30 cellular contexts compared by ENCODE assay signal in the genomic region with DNA sequence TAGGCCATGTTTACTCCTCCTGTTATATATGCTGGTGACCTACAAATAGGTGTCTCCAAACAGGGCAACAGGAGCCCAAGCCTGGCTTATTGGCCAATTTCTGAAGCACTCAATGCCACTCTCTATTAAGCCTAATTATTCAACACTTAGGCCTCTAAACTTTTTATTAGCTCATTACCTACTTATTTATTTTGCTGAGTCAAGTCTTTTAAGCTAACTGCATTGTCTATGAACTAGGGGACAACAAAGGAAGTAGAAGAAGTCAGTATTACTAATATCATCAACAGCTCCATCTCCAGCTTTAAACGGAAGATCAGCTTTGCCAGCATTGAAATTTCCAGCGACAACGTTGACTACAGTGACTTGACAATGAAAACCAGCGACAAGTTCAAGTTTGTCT. TPM values are rescaled to one million over a fixed set of nuclear protein-coding genes. Genes with fewer than 3 reads are reported as not detected.
"Had no signal": no experiment of that assay in that cellular context is flagged by ENCODE, and none has a peak within 500 bp of the region (broad histone marks: within the 10 kb centered on the region; RNA-seq: fewer than 3 reads in every experiment).

No MANE protein-coding gene starts in this region.

- DNase-seq: activated B cell treated with CpG ODN at 0.5 μM for 24 hours; activated CD4-positive, alpha-beta memory T cell treated with anti-CD3 and anti-CD28 coated beads, Interleukin-2, amount 10 ng/mL, durations not matched to agents 7 days and 5 days; activated CD4-positive, alpha-beta T cell treated with anti-CD3 and anti-CD28 coated beads for 4 hours; activated CD4-positive, alpha-beta T cell treated with anti-CD3 and anti-CD28 coated beads, Interleukin-2, amount 10 ng/mL, durations not matched to agents 7 days and 5 days; activated CD4-positive, alpha-beta T cell treated with anti-CD3 and anti-CD28 coated beads, Interleukin-2, amount 50 U/mL, for 48 hours; activated CD4-positive, CD25-positive, alpha-beta regulatory T cell treated with anti-CD3 and anti-CD28 coated beads, Interleukin-2, amount 50 U/mL, for 72 hours; activated CD8-positive, alpha-beta memory T cell treated with anti-CD3 and anti-CD28 coated beads for 24 hours; activated CD8-positive, alpha-beta memory T cell treated with anti-CD3 and anti-CD28 coated beads, Interleukin-2, amount 10 ng/mL, durations not matched to agents 7 days and 5 days; activated CD8-positive, alpha-beta memory T cell treated with anti-CD3 and anti-CD28 coated beads, Interleukin-2, amount 50 U/mL, for 48 hours; activated CD8-positive, alpha-beta T cell treated with anti-CD3 and anti-CD28 coated beads, Interleukin-2, amount 10 ng/mL, durations not matched to agents 7 days and 5 days; activated effector memory CD4-positive, alpha-beta T cell treated with Interleukin-2 at 50 U/mL for 16 hours; activated gamma-delta T cell; activated naive CD4-positive, alpha-beta T cell treated with anti-CD3 and anti-CD28 coated beads, Interleukin-2, amount 10 ng/mL, durations not matched to agents 7 days and 5 days; activated naive CD4-positive, alpha-beta T cell treated with Interleukin-2 at 50 U/mL for 16 hours; activated naive CD8-positive, alpha-beta T cell treated with anti-CD3 and anti-CD28 coated beads, Interleukin-2, amount 10 ng/mL, durations not matched to agents 7 days and 5 days; activated naive CD8-positive, alpha-beta T cell treated with anti-CD3 and anti-CD28 coated beads, Interleukin-2, amount 50 U/mL, for 24 hours; activated T-cell treated with anti-CD3 and anti-CD28 coated beads, Interleukin-2, amount 50 U/mL, for 24 hours; activated T-cell treated with anti-CD3 and anti-CD28 coated beads, Interleukin-2, amount 50 U/mL, for 48 hours; amygdala; anterior cingulate cortex; caudate nucleus; cerebellar nuclear complex; colonic mucosa; T-helper 2 cell; T-helper 9 cell had no signal

- ATAC-seq: activated CD8-positive, alpha-beta memory T cell treated with anti-CD3 and anti-CD28 coated beads, Interleukin-2, amount 10 ng/mL, durations not matched to agents 7 days and 5 days; activated CD8-positive, alpha-beta T cell treated with anti-CD3 and anti-CD28 coated beads, Interleukin-2, amount 10 ng/mL, durations not matched to agents 7 days and 5 days; activated naive CD8-positive, alpha-beta T cell treated with anti-CD3 and anti-CD28 coated beads, Interleukin-2, amount 50 U/mL, for 24 hours had no signal

- H3K4me1 ChIP-seq: ascending aorta, colonic mucosa had no signal

- H3K36me3 ChIP-seq: ascending aorta, colonic mucosa had no signal

- H3K4me3 ChIP-seq: ascending aorta, colonic mucosa had no signal

- H3K27me3 ChIP-seq: ascending aorta, colonic mucosa had no signal

- H3K27ac ChIP-seq: ascending aorta, colonic mucosa, VCaP had no signal

- FAIRE-seq: TTC549 had no signal

- H3K9me3 ChIP-seq: ascending aorta, colonic mucosa had no signal

RNA-seq across cellular contexts. Expression of a gene that starts 28.2 kb away (rescaled TPM):
- total RNA-seq: activated B cell treated with CpG ODN at 0.5 μM for 24 hours; activated CD4-positive, alpha-beta memory T cell treated with anti-CD3 and anti-CD28 coated beads, Interleukin-2, amount 10 ng/mL, durations not matched to agents 7 days and 5 days; activated CD4-positive, alpha-beta T cell treated with anti-CD3 and anti-CD28 coated beads, Interleukin-2, amount 10 ng/mL, durations not matched to agents 7 days and 5 days; activated CD8-positive, alpha-beta memory T cell treated with anti-CD3 and anti-CD28 coated beads, Interleukin-2, amount 10 ng/mL, durations not matched to agents 7 days and 5 days; activated CD8-positive, alpha-beta T cell treated with anti-CD3 and anti-CD28 coated beads, Interleukin-2, amount 10 ng/mL, durations not matched to agents 7 days and 5 days; activated naive CD8-positive, alpha-beta T cell treated with anti-CD3 and anti-CD28 coated beads, Interleukin-2, amount 10 ng/mL, durations not matched to agents 7 days and 5 days; activated T-helper 2 cell treated with anti-CD3 and anti-CD28 coated beads, Interferon-gamma antibody, Interleukin-2, Interleukin-4, amounts not matched to agents 10 μg/mL and 5 μg/mL and 100 μg/mL, durations not matched to agents 14 hours and 24 hours and 36 hours; chondrocyte; colonic mucosa had no signal

RNA-seq across cellular contexts. Expression of a gene that starts 50.1 kb away (rescaled TPM):
- total RNA-seq: activated B cell treated with CpG ODN at 0.5 μM for 24 hours; activated CD4-positive, alpha-beta memory T cell treated with anti-CD3 and anti-CD28 coated beads, Interleukin-2, amount 10 ng/mL, durations not matched to agents 7 days and 5 days; activated CD4-positive, alpha-beta T cell treated with anti-CD3 and anti-CD28 coated beads, Interleukin-2, amount 10 ng/mL, durations not matched to agents 7 days and 5 days; activated CD8-positive, alpha-beta memory T cell treated with anti-CD3 and anti-CD28 coated beads, Interleukin-2, amount 10 ng/mL, durations not matched to agents 7 days and 5 days; activated T-helper 2 cell treated with anti-CD3 and anti-CD28 coated beads, Interferon-gamma antibody, Interleukin-2, Interleukin-4, amounts not matched to agents 10 μg/mL and 5 μg/mL and 100 μg/mL, durations not matched to agents 14 hours and 24 hours and 36 hours had no signal
